In the genomic region with DNA sequence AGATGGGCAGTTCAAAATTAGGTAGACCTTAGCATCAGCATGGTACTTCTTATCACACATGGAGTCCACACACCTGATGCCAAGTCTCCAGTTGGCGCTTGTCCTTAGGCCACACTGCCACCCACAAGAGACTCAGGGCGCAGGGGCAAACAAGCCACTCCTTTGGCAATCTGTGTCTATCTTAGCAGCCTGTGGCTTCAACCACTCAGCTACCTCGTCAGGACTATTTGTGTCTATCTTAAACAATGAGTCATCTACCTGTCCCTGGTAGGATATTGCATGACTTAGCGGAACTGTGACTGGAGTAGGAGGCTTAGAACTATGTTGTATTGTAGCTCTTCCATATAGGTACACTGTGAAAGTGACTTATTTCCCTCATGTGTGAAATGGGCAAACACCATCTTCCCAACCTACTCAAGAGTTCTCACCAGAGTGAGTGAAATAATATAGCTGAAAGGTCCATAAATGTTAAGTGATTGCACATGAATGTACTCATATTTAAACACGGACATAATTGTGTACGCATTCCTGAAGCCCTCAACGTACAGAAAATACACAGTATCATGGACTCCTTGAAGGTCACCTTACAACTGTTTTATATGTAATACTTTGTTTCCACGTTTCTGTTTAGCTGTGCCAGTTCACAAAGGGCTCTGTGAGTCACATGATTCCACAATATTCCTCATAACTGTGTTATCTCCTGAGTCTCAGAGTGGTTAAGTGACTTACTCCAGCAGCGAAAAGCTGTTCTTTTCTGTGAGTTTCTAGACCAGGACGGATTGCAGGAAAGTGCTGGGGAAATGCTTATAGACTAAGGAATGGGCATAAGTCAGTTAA, we compare ENCODE assay signal across 8 cellular contexts.
A peak's percentile ranks its signal among the peaks of the same experiment; 100 is the strongest.
DNase-seq lines count a peak whose midpoint lies in the region; ATAC-seq and TF ChIP-seq lines count a peak whose summit lies in the region.

No MANE protein-coding gene starts in this region.

- H3K4me2 ChIP-seq in parathyroid adenoma (ENCODE audit: low read length), result peak overlapping the region; percentile 89

- H3K36me3 ChIP-seq in HAP-1 (replicated peaks), result peaks cover 62% of the 10 kb centered on the region
- H3K36me3 ChIP-seq in parathyroid adenoma (ENCODE audit: control insufficient read depth, insufficient read depth, low read length), result no peaks in the 10 kb centered on the region

- ATAC-seq in GM19467 (IDR thresholded peaks at IDR 0.05; ENCODE audit: unreplicated experiment), result no peak

- no peaks in the 10 kb centered on the region for H3K9me3 ChIP-seq in HAP-1
- no peaks in the 10 kb centered on the region for H3K9me3 ChIP-seq in parathyroid adenoma (ENCODE audit: control insufficient read depth, low read length)

- TF ChIP-seq CTCF in 22Rv1 (IDR thresholded peaks at IDR 0.05), result no peak
- TF ChIP-seq CTCF in fibroblast of mammary gland (conservative IDR thresholded peaks at IDR 0.05; ENCODE audit: control insufficient read depth, insufficient read depth, low read depth, low read length), result no peak
- TF ChIP-seq CTCF in parathyroid adenoma (IDR thresholded peaks at IDR 0.05), result no peak

- no peak overlapping the region for H3K9ac ChIP-seq in parathyroid adenoma

- peak overlapping the region; percentile 99 for H2AFZ ChIP-seq in parathyroid adenoma

- in situ Hi-C loops in HAP-1 (cut with MboI; ENCODE audit: low sequenced_read_pairs), result no loop called here

- peak overlapping the region; percentile 90 for H3K27ac ChIP-seq in 22Rv1
- peak overlapping the region; percentile 96 for H3K27ac ChIP-seq in parathyroid adenoma

- H3K4me3 ChIP-seq in HAP-1 (peak overlapping the region; percentile 95), fibroblast of mammary gland (ENCODE audit: control insufficient read depth, low read depth, low read length) (peak overlapping the region; percentile 93), parathyroid adenoma (ENCODE audit: low read depth, low read length) (peak overlapping the region; percentile 94)

- H3K79me2 ChIP-seq in parathyroid adenoma, result peaks cover 29% of the 10 kb centered on the region

- intact Hi-C loops in posterior cingulate gyrus (cut with DNase I), result no loop called here

- DNase-seq in HAP-1 (ENCODE audit: low spot score in 2 of 2), result no peak
- DNase-seq in activated CD4-positive, alpha-beta T cell treated with anti-CD3 and anti-CD28 coated beads for 48 hours, result peak; percentile 29
- DNase-seq in fibroblast of mammary gland (ENCODE audit: low read depth), result peak; percentile 39
- no peak for DNase-seq in UCSD-AML1 (lab: John Stamatoyannopoulos, UW; ENCODE audit: unreplicated experiment)
- no peak for DNase-seq in posterior cingulate gyrus

- no peaks in the 10 kb centered on the region for H3K27me3 ChIP-seq in HAP-1 (ENCODE audit: low read depth)
- no peaks in the 10 kb centered on the region for H3K27me3 ChIP-seq in parathyroid adenoma (ENCODE audit: control insufficient read depth, insufficient read depth, low read length)

- H3K4me1 ChIP-seq in HAP-1, result peaks cover 12% of the 10 kb centered on the region
- H3K4me1 ChIP-seq in parathyroid adenoma, result peaks cover 8% of the 10 kb centered on the region

Comparison
In these comparisons a context has a peak if more than half of its experiments do, and no peak if none do; other contexts are left out.
1. DNase-seq: peak in activated CD4-positive, alpha-beta T cell treated with anti-CD3 and anti-CD28 coated beads for 48 hours (single experiment) and fibroblast of mammary gland (single experiment); none in HAP-1 (0 of 2), UCSD-AML1 (single experiment) and posterior cingulate gyrus (0 of 10).
2. Peak in every context shown above with its lines, with median percentiles within 50 percentile points of each other: H3K4me3 ChIP-seq.